ENCODE assay signal across 1 cellular context in genomic region chr7:140526214-140526613, GRCh38.
TF ChIP-seq lines count a peak whose summit lies in the region.

No MANE protein-coding gene starts in this region.

TF ChIP-seq in A549, 52 proteins besides CTCF, POLR2A, EP300 and RAD21 (continued from another document):
- TF ChIP-seq HES2 (IDR thresholded peaks at IDR 0.05): no peak
- no peak for TF ChIP-seq ZSCAN20 (CRISPR knock-in tag; IDR thresholded peaks at IDR 0.05)
- TF ChIP-seq CHD2 (IDR thresholded peaks at IDR 0.05; ENCODE audit: low read length, partially characterized antibody): no peak
- no peak for TF ChIP-seq FOSB (CRISPR knock-in tag; IDR thresholded peaks at IDR 0.05)
- TF ChIP-seq NPAS2 (CRISPR knock-in tag; IDR thresholded peaks at IDR 0.05; ENCODE audit: borderline replicate concordance): no peak
- no peak for TF ChIP-seq KDM5A (IDR thresholded peaks at IDR 0.05)
- no peak for TF ChIP-seq BHLHE40 (IDR thresholded peaks at IDR 0.05; ENCODE audit: low read depth, low read length)
- TF ChIP-seq ELK1 (IDR thresholded peaks at IDR 0.05; ENCODE audit: low read depth, low read length): no peak
